ENCODE assay signal across 16 cellular contexts in the genomic region with DNA sequence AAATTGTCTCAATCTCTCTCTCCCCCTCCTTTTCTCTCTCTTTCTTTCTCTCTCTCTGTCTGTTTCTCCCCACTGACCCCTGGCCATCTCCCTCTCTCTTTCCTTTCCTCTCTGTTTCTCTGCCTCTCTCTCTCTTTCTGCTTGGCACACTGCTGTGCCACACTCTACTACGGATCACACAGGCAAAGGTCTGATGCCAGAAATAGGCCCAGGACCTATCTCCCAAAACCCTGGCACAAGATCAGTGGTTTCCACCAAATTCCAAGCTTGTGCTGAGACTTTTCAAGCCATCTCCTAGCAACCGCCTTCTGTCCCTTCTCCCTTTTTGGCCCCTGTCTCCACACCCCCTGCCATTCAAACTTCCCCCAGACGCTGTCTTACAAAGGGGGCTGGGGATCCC. TPM values are rescaled to one million over a fixed set of nuclear protein-coding genes. Genes with fewer than 3 reads are reported as not detected.
A peak's percentile ranks its signal among the peaks of the same experiment; 100 is the strongest.
DNase-seq lines count a peak whose midpoint lies in the region; ATAC-seq, FAIRE-seq and TF ChIP-seq lines count a peak whose summit lies in the region.
"Had no signal": no experiment of that assay in that cellular context is flagged by ENCODE, and none has a peak within 500 bp of the region (broad histone marks: within the 10 kb centered on the region; RNA-seq: fewer than 3 reads in every experiment).

No MANE protein-coding gene starts in this region.

- H3K9ac ChIP-seq in astrocyte (ENCODE audit: low read length) (no peak overlapping the region), mesendoderm (ENCODE audit: low read length) (no peak overlapping the region)
- H3K9ac ChIP-seq: GM23248, KMS-11 had no signal

- H3K4ac ChIP-seq in mesendoderm (ENCODE audit: low read depth, low read length): no peak overlapping the region

- TF ChIP-seq POLR2A in sigmoid colon (IDR thresholded peaks at IDR 0.05): no peak

- intact Hi-C loops in heart right ventricle (cut with DNase I) (no loop called here), sigmoid colon (cut with DNase I) (no loop called here)

- TF ChIP-seq CTCF in GM23338 (conservative IDR thresholded peaks at IDR 0.05; ENCODE audit: low read depth in 2 of 2) (no peak), astrocyte (IDR thresholded peaks at IDR 0.05; ENCODE audit: insufficient read depth, low read depth, low read length) (no peak), heart right ventricle (IDR thresholded peaks at IDR 0.05) (no peak), neural crest cell (conservative IDR thresholded peaks at IDR 0.05) (no peak), sigmoid colon (IDR thresholded peaks at IDR 0.05) (no peak)

- H3K9me3 ChIP-seq in astrocyte (ENCODE audit: insufficient read depth, low read depth, low read length) (no peaks in the 10 kb centered on the region), heart right ventricle (no peaks in the 10 kb centered on the region), sigmoid colon (no peaks in the 10 kb centered on the region)

- no peak overlapping the region for H2AK5ac ChIP-seq in mesendoderm (ENCODE audit: low read length)

- no peak overlapping the region for H3K4me3 Mint-ChIP-seq in GM23338
- H3K4me3 Mint-ChIP-seq in astrocyte (ENCODE audit: unreplicated experiment): no peak overlapping the region
- H3K4me3 Mint-ChIP-seq in neural crest cell: peak overlapping the region; percentile 52

- H2AFZ ChIP-seq in GM23338: no peak overlapping the region
- no peak overlapping the region for H2AFZ ChIP-seq in astrocyte (ENCODE audit: low read depth, low read length)
- H2AFZ ChIP-seq: GM23248 had no signal

- no peak overlapping the region for H3K4me2 ChIP-seq in GM23338
- H3K4me2 ChIP-seq in astrocyte (ENCODE audit: low read length): no peak overlapping the region
- H3K4me2 ChIP-seq in mesendoderm (ENCODE audit: low read length): no peak overlapping the region
- H3K4me2 ChIP-seq: KMS-11 had no signal

- H3K36me3 Mint-ChIP-seq in GM23338 (ENCODE audit: low read depth) (peaks cover 28% of the 10 kb centered on the region), astrocyte (ENCODE audit: low read depth, unreplicated experiment) (peaks cover 4% of the 10 kb centered on the region), neural crest cell (ENCODE audit: low read depth) (peaks cover 6% of the 10 kb centered on the region)

- no peak overlapping the region for H3K56ac ChIP-seq in mesendoderm (ENCODE audit: low read length)

- no peak overlapping the region for H3K18ac ChIP-seq in mesendoderm (ENCODE audit: low read length)

- DNase-seq in GM23338 (ENCODE audit: low spot score): no peak
- DNase-seq in astrocyte (ENCODE audit: low read depth): no peak
- peak in 1 of 2 donors; percentile 20 for DNase-seq in heart right ventricle
- peak; percentile 33 for DNase-seq in neural crest cell (ENCODE audit: low read depth, low spot score)
- DNase-seq in medulla oblongata (ENCODE audit: extremely low spot score): no peak
- DNase-seq in C1 segment of cervical spinal cord (lab: John Stamatoyannopoulos, UW): no peak
- no peak for DNase-seq in mesendoderm
- no peak for DNase-seq in sigmoid colon
- DNase-seq: GF-D8, GM23248, NCI-H1092 treated with DMSO at 0.1 percent for 48 hours, NCI-H2081 treated with DMSO at 0.1 percent for 48 hours, NCI-H524 had no signal

- no peak overlapping the region for H2BK120ac ChIP-seq in mesendoderm (ENCODE audit: low read depth, low read length)

- H4K5ac ChIP-seq in mesendoderm (ENCODE audit: low read length): no peak overlapping the region

- no peaks in the 10 kb centered on the region for H3F3A ChIP-seq in GM23338 (replicated peaks; ENCODE audit: low read depth)

- no peak for TF ChIP-seq EP300 in sigmoid colon (IDR thresholded peaks at IDR 0.05)

- no peak overlapping the region for H2BK5ac ChIP-seq in mesendoderm (ENCODE audit: low read length)

- no peaks in the 10 kb centered on the region for H3K9me2 ChIP-seq in GM23338 (ENCODE audit: insufficient read depth)

- H3K4me3 ChIP-seq in GM23338: no peak overlapping the region
- no peak overlapping the region for H3K4me3 ChIP-seq in astrocyte (ENCODE audit: insufficient read depth, low read depth, low read length)
- no peak overlapping the region for H3K4me3 ChIP-seq in heart right ventricle
- H3K4me3 ChIP-seq in mesendoderm (ENCODE audit: low read length): no peak overlapping the region
- no peak overlapping the region for H3K4me3 ChIP-seq in sigmoid colon
- H3K4me3 ChIP-seq: GM23248 had no signal

- no peaks in the 10 kb centered on the region for H3K4me1 Mint-ChIP-seq in GM23338
- peaks cover 18% of the 10 kb centered on the region for H3K4me1 Mint-ChIP-seq in astrocyte (ENCODE audit: low read depth, unreplicated experiment)
- H3K4me1 Mint-ChIP-seq in neural crest cell: peaks cover 29% of the 10 kb centered on the region

- H3K27me3 ChIP-seq in GM23338 (ENCODE audit: insufficient read depth) (no peaks in the 10 kb centered on the region), astrocyte (ENCODE audit: insufficient read depth, low read length) (no peaks in the 10 kb centered on the region), heart right ventricle (no peaks in the 10 kb centered on the region), mesendoderm (ENCODE audit: insufficient read depth, low read length, poor library complexity) (no peaks in the 10 kb centered on the region), sigmoid colon (no peaks in the 10 kb centered on the region)

- no peaks in the 10 kb centered on the region for H3K79me1 ChIP-seq in mesendoderm (ENCODE audit: low read length)

- 0 out of 2 replicates have a peak overlapping the region, but pooled peaks have one; percentile 50 for H3K27ac ChIP-seq in GM23338 (ENCODE audit: low read depth)
- H3K27ac ChIP-seq in astrocyte (ENCODE audit: low read depth, low read length): no peak overlapping the region
- peak overlapping the region in 2 of 10 donors; percentile 15 to 31 for H3K27ac ChIP-seq in heart right ventricle
- H3K27ac ChIP-seq in mesendoderm (ENCODE audit: low read depth, low read length): no peak overlapping the region
- H3K27ac ChIP-seq in sigmoid colon: no peak overlapping the region
- H3K27ac ChIP-seq: GM23248, KMS-11 had no signal

- no peak overlapping the region for H3K23ac ChIP-seq in mesendoderm (ENCODE audit: low read length)

- no peak overlapping the region for H2BK15ac ChIP-seq in mesendoderm (replicated peaks; ENCODE audit: low read depth)

- no peaks in the 10 kb centered on the region for H3K79me2 ChIP-seq in GM23338 (replicated peaks; ENCODE audit: insufficient read depth)
- no peaks in the 10 kb centered on the region for H3K79me2 ChIP-seq in astrocyte (ENCODE audit: insufficient read depth, low read length)
- no peaks in the 10 kb centered on the region for H3K79me2 ChIP-seq in mesendoderm (ENCODE audit: control insufficient read depth, insufficient read depth, low read length)

- no peak overlapping the region for H4K8ac ChIP-seq in mesendoderm (ENCODE audit: low read depth, low read length)

- FAIRE-seq in astrocyte (lab: Jason Lieb, UNC): no peak
- FAIRE-seq: GM12891 had no signal

- H3K36me3 ChIP-seq in GM23338 (ENCODE audit: insufficient read depth) (peaks cover 4% of the 10 kb centered on the region; the same call in 1 of the 2 replicates), astrocyte (ENCODE audit: insufficient read depth, low read length) (no peaks in the 10 kb centered on the region), heart right ventricle (no peaks in the 10 kb centered on the region), mesendoderm (ENCODE audit: control insufficient read depth, insufficient read depth, low read length) (peaks cover 2% of the 10 kb centered on the region), sigmoid colon (no peaks in the 10 kb centered on the region)

- H3K27me3 Mint-ChIP-seq in GM23338 (ENCODE audit: insufficient read depth, low read depth, poor library complexity): peaks cover 4% of the 10 kb centered on the region
- H3K27me3 Mint-ChIP-seq in astrocyte (ENCODE audit: low read depth, unreplicated experiment): no peaks in the 10 kb centered on the region
- H3K27me3 Mint-ChIP-seq in neural crest cell (ENCODE audit: low read depth): no peaks in the 10 kb centered on the region

- no peak for ATAC-seq in GM23338
- peak in 7 of 8 donors; percentile 58 to 83 (median 79) for ATAC-seq in heart right ventricle
- ATAC-seq: Panc1 had no signal

- no peaks in the 10 kb centered on the region for H3K9me3 Mint-ChIP-seq in GM23338
- H3K9me3 Mint-ChIP-seq in astrocyte (ENCODE audit: unreplicated experiment): no peaks in the 10 kb centered on the region
- H3K9me3 Mint-ChIP-seq in neural crest cell: no peaks in the 10 kb centered on the region

- H4K20me1 ChIP-seq in GM23338 (replicated peaks; ENCODE audit: insufficient read depth): no peaks in the 10 kb centered on the region
- H4K20me1 ChIP-seq in astrocyte (ENCODE audit: insufficient read depth, low read length): no peaks in the 10 kb centered on the region

- WGBS in heart right ventricle, 2 donors: 39 to 53% methylated on average over 3 of the region's 3 CpGs
- no CpG with 5 or more reads among the region's 3 CpGs for WGBS in mesendoderm (ENCODE audit: extremely low coverage, insufficient coverage, low lambda C conversion rate)
- 81 to 89% methylated on average over 3 of the region's 3 CpGs for WGBS in sigmoid colon, 2 donors

- peak overlapping the region; percentile 28; the same call in 1 of the 2 replicates for H3K27ac Mint-ChIP-seq in GM23338
- H3K27ac Mint-ChIP-seq in astrocyte (ENCODE audit: unreplicated experiment): peak overlapping the region; percentile 21
- H3K27ac Mint-ChIP-seq in neural crest cell (ENCODE audit: unreplicated experiment): peak overlapping the region; percentile 99

- H3K4me1 ChIP-seq in GM23338 (ENCODE audit: insufficient read depth) (no peaks in the 10 kb centered on the region), astrocyte (ENCODE audit: insufficient read depth, low read length) (no peaks in the 10 kb centered on the region), heart right ventricle (peaks cover 0 to 19% (median 5%) of the 10 kb centered on the region in 9 donors), mesendoderm (ENCODE audit: control insufficient read depth, low read depth, low read length) (no peaks in the 10 kb centered on the region), sigmoid colon (no peaks in the 10 kb centered on the region)

TF ChIP-seq in GM23338, 12 proteins besides CTCF, POLR2A, EP300 and RAD21 (continues in another document):
- TF ChIP-seq JUNB (IDR thresholded peaks at IDR 0.05; ENCODE audit: unreplicated experiment): no peak
- no peak for TF ChIP-seq STAT1 (IDR thresholded peaks at IDR 0.05; ENCODE audit: unreplicated experiment)
- no peak for TF ChIP-seq ZNF331 (CRISPR knock-in tag; IDR thresholded peaks at IDR 0.05; ENCODE audit: low read depth)
- no peak for TF ChIP-seq CREB1 (CRISPR knock-in tag; IDR thresholded peaks at IDR 0.05; ENCODE audit: low read depth)
- TF ChIP-seq ZNF114 (CRISPR knock-in tag; IDR thresholded peaks at IDR 0.05): no peak

RNA-seq across cellular contexts. Expression of gene RARS1, which starts 38.5 kb away (rescaled TPM):
- total RNA-seq in GM23338 (2014; rRNA removed; shearing (Covaris generic)): 129 and 138 TPM in 2 replicates
- 63.5 and 75.1 TPM in 2 replicates for polyA plus RNA-seq in GM23338 (2016; fragmentation: Nextera tagmentation; extraction: Ambion mirVana)
- 139 and 143 TPM in 2 replicates for total RNA-seq in astrocyte
- 10 to 100 TPM; 43.7 to 52.5 (median 46.0) TPM for total RNA-seq in heart right ventricle
- 10 to 100 TPM; 22.4 to 41.1 TPM for polyA plus RNA-seq in heart right ventricle
- 82.1 and 87.6 TPM in 2 replicates for total RNA-seq in neural crest cell
- polyA plus RNA-seq in mesendoderm (2013, experiment 1 of 2): 111 TPM
- 111 TPM for polyA plus RNA-seq in mesendoderm (2013, experiment 2 of 2)
- 10 to 100 TPM; 65.8 to 91.1 (median 85.3) TPM for total RNA-seq in sigmoid colon
- polyA plus RNA-seq in sigmoid colon: 10 to 100 TPM; 21.0 to 43.5 (median 23.8) TPM

Comparison
In these comparisons a context has a peak if more than half of its experiments do, and no peak if none do; other contexts are left out.
1. H3K27ac Mint-ChIP-seq: peak in every context shown above with its lines; median percentile 99 in neural crest cell; 28 in GM23338; 21 in astrocyte.